ENCODE assay signal across 8 cellular contexts in the genomic region with DNA sequence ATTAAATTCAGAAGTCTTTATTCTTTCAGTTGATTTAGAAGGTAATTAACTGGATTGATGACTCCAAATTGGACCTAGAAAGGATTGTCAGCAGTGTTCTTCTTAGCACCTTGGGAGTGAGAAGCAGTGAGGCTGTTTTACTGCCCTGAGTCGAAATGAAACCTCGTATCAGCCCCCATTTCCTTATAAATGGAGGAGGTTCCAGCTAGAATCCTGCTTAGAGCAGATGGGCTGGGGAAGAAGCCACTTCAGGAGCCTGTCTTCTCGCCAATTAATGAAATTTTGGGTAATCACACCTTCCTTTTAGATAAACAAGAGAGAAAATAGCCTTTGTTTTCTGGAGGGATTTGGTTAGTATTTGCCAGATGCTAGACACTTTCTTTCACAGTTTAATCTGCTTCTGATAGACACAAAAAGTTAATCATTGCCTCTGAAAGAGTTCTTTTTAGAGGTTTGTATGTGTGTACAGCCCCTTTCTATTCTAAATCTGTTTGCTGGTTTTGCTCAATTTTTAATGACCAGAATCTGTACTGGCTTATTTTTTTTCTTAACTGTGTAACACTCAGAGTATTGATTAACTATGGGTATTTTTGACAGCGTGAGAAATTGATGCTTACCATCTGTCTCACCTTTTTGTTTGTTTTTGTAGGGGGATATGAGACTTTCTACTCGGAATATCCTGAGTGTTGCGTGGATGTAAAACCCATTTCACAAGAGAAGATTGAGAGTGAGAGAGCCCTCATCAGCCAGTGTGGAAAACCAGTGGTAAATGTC. TPM values are rescaled to one million over a fixed set of nuclear protein-coding genes. Genes with fewer than 3 reads are reported as not detected.
DNase-seq lines count a peak whose midpoint lies in the region; ATAC-seq and TF ChIP-seq lines count a peak whose summit lies in the region.

No MANE protein-coding gene starts in this region.

- no peak for TF ChIP-seq CTCF in body of pancreas (IDR thresholded peaks at IDR 0.05)

- peak overlapping the region; percentile 77 to 99 (median 82) for H3K4me3 Mint-ChIP-seq in CD8-positive, alpha-beta memory T cell
- peak overlapping the region in 8 of 10 donors; percentile 23 to 97 (median 66) for H3K4me3 Mint-ChIP-seq in naive thymus-derived CD4-positive, alpha-beta T cell

- peak; percentile 17 for ATAC-seq in HG02981 (IDR thresholded peaks at IDR 0.05; ENCODE audit: unreplicated experiment)
- no peak for ATAC-seq in body of pancreas
- ATAC-seq in naive thymus-derived CD4-positive, alpha-beta T cell: no peak
- no peak for ATAC-seq in esophagus mucosa
- ATAC-seq in GM21390 (IDR thresholded peaks at IDR 0.05; ENCODE audit: unreplicated experiment): no peak

- CTCF ChIA-PET in CD8-positive, alpha-beta memory T cell (lab: Charles Lee): interaction anchor here (1.0 to 8.2 kb wide), 3 partner anchors 10 to 148 kb away, joined by 3 to 60 read pairs (median 5); no protein-coding TSS in a partner anchor
- CTCF ChIA-PET in naive thymus-derived CD4-positive, alpha-beta T cell (lab: Charles Lee): interaction anchor here (0.6 to 1.0 kb wide), 2 partner anchors 87 to 196 kb away, joined by 3 to 4 read pairs; no protein-coding TSS in a partner anchor

- H3K36me3 ChIP-seq in CD8-positive, alpha-beta memory T cell (ENCODE audit: insufficient read depth, low read length): no peaks in the 10 kb centered on the region
- H3K36me3 ChIP-seq in body of pancreas (replicated peaks in 1 of 2; ENCODE audit: insufficient read depth in 1 of 2, low read depth in 2 of 2): no peaks in the 10 kb centered on the region
- H3K36me3 ChIP-seq in naive thymus-derived CD4-positive, alpha-beta T cell (ENCODE audit: control insufficient read depth in 2 of 3, insufficient read depth in 3 of 3, low read length in 3 of 3): no peaks in the 10 kb centered on the region
- H3K36me3 ChIP-seq in H7 (replicated peaks; ENCODE audit: control insufficient read depth, insufficient read depth, low read length): peaks cover 17% of the 10 kb centered on the region

- peaks cover 0 to 1% of the 10 kb centered on the region in 2 donors for H3K27me3 Mint-ChIP-seq in CD8-positive, alpha-beta memory T cell
- H3K27me3 Mint-ChIP-seq in naive thymus-derived CD4-positive, alpha-beta T cell: peaks cover 0 to 3% (median 0%) of the 10 kb centered on the region in 5 donors

- peak overlapping the region; percentile 30 for H3K27ac ChIP-seq in CD8-positive, alpha-beta memory T cell (ENCODE audit: low read depth, low read length)
- peak overlapping the region in 3 of 4 donors; percentile 61 to 90 (median 80) for H3K27ac ChIP-seq in body of pancreas
- no peak overlapping the region for H3K27ac ChIP-seq in naive thymus-derived CD4-positive, alpha-beta T cell (ENCODE audit: low read depth, low read length)

- DNase-seq in CD8-positive, alpha-beta memory T cell: no peak
- DNase-seq in body of pancreas (no peak), H7 (no peak), NCI-H2227 (lab: John Stamatoyannopoulos, UW; ENCODE audit: unreplicated experiment) (no peak)
- no peak for DNase-seq in naive thymus-derived CD4-positive, alpha-beta T cell

- H3K36me3 Mint-ChIP-seq in CD8-positive, alpha-beta memory T cell: peaks cover 0 to 22% (median 2%) of the 10 kb centered on the region in 3 donors
- H3K36me3 Mint-ChIP-seq in naive thymus-derived CD4-positive, alpha-beta T cell: peaks cover 0 to 48% (median 0%) of the 10 kb centered on the region in 5 donors

- peaks cover 72 to 85% (median 76%) of the 10 kb centered on the region in 3 donors for H3K4me1 Mint-ChIP-seq in CD8-positive, alpha-beta memory T cell
- peaks cover 55 to 85% (median 64%) of the 10 kb centered on the region in 7 donors for H3K4me1 Mint-ChIP-seq in naive thymus-derived CD4-positive, alpha-beta T cell

- H3K4me1 ChIP-seq in CD8-positive, alpha-beta memory T cell (ENCODE audit: insufficient read depth, low read length): peaks cover 71% of the 10 kb centered on the region
- peaks cover 48% of the 10 kb centered on the region for H3K4me1 ChIP-seq in body of pancreas
- H3K4me1 ChIP-seq in naive thymus-derived CD4-positive, alpha-beta T cell (ENCODE audit: control insufficient read depth in 2 of 2, insufficient read depth in 2 of 2, low read length in 2 of 2): peaks cover 42 to 70% of the 10 kb centered on the region in 2 donors

- no peaks in the 10 kb centered on the region for H3K9me3 ChIP-seq in CD8-positive, alpha-beta memory T cell (ENCODE audit: low read length)
- H3K9me3 ChIP-seq in body of pancreas: no peaks in the 10 kb centered on the region
- H3K9me3 ChIP-seq in naive thymus-derived CD4-positive, alpha-beta T cell (ENCODE audit: control insufficient read depth in 2 of 3, low read length in 3 of 3): no peaks in the 10 kb centered on the region

- POLR2A ChIA-PET in CD8-positive, alpha-beta memory T cell (lab: Charles Lee): interaction anchor here (0.9 to 1.0 kb wide), 2 partner anchors 9 to 197 kb away, joined by 3 to 6 read pairs; partner anchors contain the start of gene SMNDC1
- POLR2A ChIA-PET in naive thymus-derived CD4-positive, alpha-beta T cell (lab: Charles Lee): no interaction called here

- intact Hi-C loops in body of pancreas (cut with DNase I): no loop called here
- intact Hi-C loops in naive thymus-derived CD4-positive, alpha-beta T cell (cut with micrococcal nuclease): loop anchor here in 1 of 2 donors (2.0 to 5.0 kb wide), 6 partner anchors 275 to 580 kb away; partner anchors contain the start of genes ADD3 and XPNPEP1

- TF ChIP-seq POLR2A in body of pancreas (IDR thresholded peaks at IDR 0.05): no peak

- H3K27me3 ChIP-seq in CD8-positive, alpha-beta memory T cell (ENCODE audit: insufficient read depth, low read length, poor library complexity, severe bottlenecking): no peaks in the 10 kb centered on the region
- no peaks in the 10 kb centered on the region for H3K27me3 ChIP-seq in body of pancreas
- H3K27me3 ChIP-seq in naive thymus-derived CD4-positive, alpha-beta T cell (ENCODE audit: control insufficient read depth in 2 of 2, insufficient read depth in 2 of 2, low read length in 2 of 2): no peaks in the 10 kb centered on the region
- peaks cover 7% of the 10 kb centered on the region; the same call in 1 of the 2 replicates for H3K27me3 ChIP-seq in H7 (ENCODE audit: control insufficient read depth, insufficient read depth, low read length)

- H3K27ac Mint-ChIP-seq in CD8-positive, alpha-beta memory T cell: peak overlapping the region; percentile 90 to 99 (median 96)
- H3K27ac Mint-ChIP-seq in naive thymus-derived CD4-positive, alpha-beta T cell: peak overlapping the region in 6 of 9 donors; percentile 21 to 94 (median 78)

- H3K9me3 Mint-ChIP-seq in CD8-positive, alpha-beta memory T cell: no peaks in the 10 kb centered on the region
- H3K9me3 Mint-ChIP-seq in naive thymus-derived CD4-positive, alpha-beta T cell: no peaks in the 10 kb centered on the region

- peak overlapping the region; percentile 3 for H3K4me3 ChIP-seq in CD8-positive, alpha-beta memory T cell (ENCODE audit: low read length)
- no peak overlapping the region for H3K4me3 ChIP-seq in body of pancreas
- peak overlapping the region; percentile 17 for H3K4me3 ChIP-seq in naive thymus-derived CD4-positive, alpha-beta T cell (ENCODE audit: low read length)
- no peak overlapping the region for H3K4me3 ChIP-seq in H7 (ENCODE audit: insufficient read depth, low read depth, low read length)

- 38 to 47% methylated on average over 6 of the region's 6 CpGs for WGBS in body of pancreas, 2 donors

RNA-seq across cellular contexts. Expression of gene DUSP5, which starts 4.6 kb away (rescaled TPM):
- 10 to 100 TPM; 68.5 to 69.8 TPM for total RNA-seq in CD8-positive, alpha-beta memory T cell
- polyA plus RNA-seq in CD8-positive, alpha-beta memory T cell: 3.0 TPM
- total RNA-seq in body of pancreas: 1 to 10 TPM; 6.2 to 9.2 TPM
- 10 to 100 TPM in 3 of 5 experiments, under 1 TPM in 2; 0.38 to 57.2 (median 35.7) TPM for total RNA-seq in naive thymus-derived CD4-positive, alpha-beta T cell
- under 1 TPM; 0.17 to 0.23 TPM for polyA plus RNA-seq in naive thymus-derived CD4-positive, alpha-beta T cell
- 24.9 and 25.1 TPM in 2 replicates for total RNA-seq in H7 (2014; rRNA removed; shearing (Covaris generic))
- total RNA-seq in esophagus mucosa: 26.8 TPM

Comparison
In these comparisons a context has a peak if more than half of its experiments do, and no peak if none do; other contexts are left out.
1. H3K4me3 ChIP-seq: peak in CD8-positive, alpha-beta memory T cell (single experiment) and naive thymus-derived CD4-positive, alpha-beta T cell (single experiment); none in body of pancreas (0 of 2) and H7 (single experiment).